In genomic region chr20:4413314-4414045, GRCh38 we compare ENCODE assay signal across 18 cellular contexts.
DNase-seq lines count a peak whose midpoint lies in the region; ATAC-seq and TF ChIP-seq lines count a peak whose summit lies in the region.
"Had no signal": no experiment of that assay in that cellular context is flagged by ENCODE, and none has a peak within 500 bp of the region (broad histone marks: within the 10 kb centered on the region; RNA-seq: fewer than 3 reads in every experiment).

No MANE protein-coding gene starts in this region.

- H3K36me3 Mint-ChIP-seq in CD14-positive monocyte: peaks cover 0 to 3% of the 10 kb centered on the region in 2 donors
- no peaks in the 10 kb centered on the region for H3K36me3 Mint-ChIP-seq in activated T-helper 17 cell treated with anti-CD3 and anti-CD28 coated beads, Interleukin-2, amount 50 U/mL, for 72 hours (ENCODE audit: low read depth)
- H3K36me3 Mint-ChIP-seq: IgD-negative memory B cell had no signal

- H3K9me3 ChIP-seq in neuronal stem cell (replicated peaks in 1 of 2; ENCODE audit: control insufficient read depth in 2 of 2, insufficient read depth in 1 of 2, low read depth in 1 of 2, low read length in 2 of 2): no peaks in the 10 kb centered on the region

- no peak overlapping the region for H2BK15ac ChIP-seq in neuronal stem cell (ENCODE audit: low read length)

- H3K4me3 ChIP-seq in NB4 (ENCODE audit: low read depth, low read length): no peak overlapping the region
- peak overlapping the region in 1 of 2 donors; percentile 16 for H3K4me3 ChIP-seq in neuronal stem cell (ENCODE audit: low read length in 2 of 2)

- peaks cover 40% of the 10 kb centered on the region for H3K4me1 Mint-ChIP-seq in CD14-positive monocyte
- no peaks in the 10 kb centered on the region for H3K4me1 Mint-ChIP-seq in activated T-helper 17 cell treated with anti-CD3 and anti-CD28 coated beads, Interleukin-2, amount 50 U/mL, for 72 hours
- H3K4me1 Mint-ChIP-seq: IgD-negative memory B cell had no signal

- no peak overlapping the region for H4K91ac ChIP-seq in neuronal stem cell (ENCODE audit: low read depth, low read length, poor library complexity)

- WGBS in neuronal stem cell (ENCODE audit: extremely low coverage in 2 of 2, insufficient read length in 2 of 2, insufficient replicate concordance in 1 of 2), 2 donors: no CpG with 5 or more reads among the region's 8 CpGs

- peak overlapping the region; percentile 90 to 98 (median 97) for H3K27ac Mint-ChIP-seq in CD14-positive monocyte
- peak overlapping the region; percentile 11 for H3K27ac Mint-ChIP-seq in activated T-helper 17 cell treated with anti-CD3 and anti-CD28 coated beads, Interleukin-2, amount 50 U/mL, for 72 hours

- no peak overlapping the region for H3K9ac ChIP-seq in neuronal stem cell (ENCODE audit: low read depth, low read length, poor library complexity)

- peak; percentile 87 for DNase-seq in CD14-positive monocyte (ENCODE audit: low spot score)
- peak; percentile 21 for DNase-seq in NB4 (ENCODE audit: low read depth)
- DNase-seq in neuronal stem cell (ENCODE audit: low spot score): no peak
- DNase-seq in NCI-H2171 treated with DMSO at 0.1 percent for 48 hours (lab: John Stamatoyannopoulos, UW): no peak
- DNase-seq: COR-L47, NCI-H1092, NCI-H146, NCI-H2081 treated with DMSO at 0.1 percent for 48 hours, NCI-H2227 treated with DMSO at 0.1 percent for 48 hours, NCI-H524, PC-3, SW 1271 had no signal

- H3K23ac ChIP-seq in neuronal stem cell (ENCODE audit: low read depth, low read length, poor library complexity): no peak overlapping the region

- H3K4ac ChIP-seq in neuronal stem cell (ENCODE audit: low read length): no peak overlapping the region

- no peaks in the 10 kb centered on the region for H3K36me3 ChIP-seq in neuronal stem cell (replicated peaks in 1 of 2; ENCODE audit: control insufficient read depth in 2 of 2, insufficient read depth in 2 of 2, low read length in 2 of 2)

- peaks cover 0 to 4% (median 1%) of the 10 kb centered on the region in 3 donors for H3K27me3 Mint-ChIP-seq in CD14-positive monocyte (ENCODE audit: low read depth in 3 of 3)
- H3K27me3 Mint-ChIP-seq in activated T-helper 17 cell treated with anti-CD3 and anti-CD28 coated beads, Interleukin-2, amount 50 U/mL, for 72 hours: peaks cover 14% of the 10 kb centered on the region

- TF ChIP-seq POLR2A in NB4 (IDR thresholded peaks at IDR 0.05; ENCODE audit: extremely low read depth, insufficient read length): no peak

- H3K9me3 Mint-ChIP-seq in CD14-positive monocyte: peaks cover 0 to 2% (median 0%) of the 10 kb centered on the region in 7 donors
- H3K9me3 Mint-ChIP-seq in activated T-helper 17 cell treated with anti-CD3 and anti-CD28 coated beads, Interleukin-2, amount 50 U/mL, for 72 hours: no peaks in the 10 kb centered on the region

- intact Hi-C loops in CD14-positive monocyte (cut with micrococcal nuclease): loop anchor here in 1 of 2 donors (10.0 kb wide), 1 partner anchor 89 kb away; no protein-coding TSS in a partner anchor

- H3K4me2 ChIP-seq in neuronal stem cell (ENCODE audit: insufficient read depth, low read length, poor library complexity, severe bottlenecking): no peak overlapping the region

- H2BK120ac ChIP-seq in neuronal stem cell (ENCODE audit: low read depth, low read length): no peak overlapping the region

- H3K14ac ChIP-seq in neuronal stem cell (ENCODE audit: low read length): no peak overlapping the region

- H2BK5ac ChIP-seq in neuronal stem cell (ENCODE audit: low read length): no peak overlapping the region

- TF ChIP-seq CTCF in CD14-positive monocyte (IDR thresholded peaks at IDR 0.05) (no peak), NB4 (IDR thresholded peaks at IDR 0.05; ENCODE audit: low read depth, low read length) (no peak)

- peak overlapping the region; percentile 20 for H3K18ac ChIP-seq in neuronal stem cell (ENCODE audit: low read length)

- H3K4me1 ChIP-seq in neuronal stem cell (ENCODE audit: control insufficient read depth in 2 of 2, insufficient read depth in 1 of 2, low read depth in 1 of 2, low read length in 2 of 2): no peaks in the 10 kb centered on the region

- no peak overlapping the region for H4K8ac ChIP-seq in neuronal stem cell (ENCODE audit: low read depth, low read length)

- H3K79me1 ChIP-seq in neuronal stem cell (ENCODE audit: low read depth, low read length): no peaks in the 10 kb centered on the region

- no peak overlapping the region for H2BK12ac ChIP-seq in neuronal stem cell (ENCODE audit: low read length)

- H2AFZ ChIP-seq in neuronal stem cell (ENCODE audit: low read length): no peak overlapping the region

- peaks cover 0 to 3% (median 0%) of the 10 kb centered on the region in 3 experiments for H3K27me3 ChIP-seq in neuronal stem cell (ENCODE audit: control insufficient read depth in 3 of 3, insufficient read depth in 3 of 3, low read depth in 1 of 3, low read length in 3 of 3)

- ATAC-seq in activated T-helper 17 cell treated with anti-CD3 and anti-CD28 coated beads, Interleukin-2, amount 50 U/mL, for 72 hours (replicated peaks): no peak
- ATAC-seq in HG03521 (IDR thresholded peaks at IDR 0.05; ENCODE audit: unreplicated experiment): no peak
- no peak for ATAC-seq in HG03432 (IDR thresholded peaks at IDR 0.05; ENCODE audit: unreplicated experiment)
- no peak for ATAC-seq in HG02938 (IDR thresholded peaks at IDR 0.05; ENCODE audit: unreplicated experiment)
- ATAC-seq: PC-3 had no signal

- no peak overlapping the region for H3K27ac ChIP-seq in neuronal stem cell (replicated peaks; ENCODE audit: low read length)
- H3K27ac ChIP-seq: C4-2B had no signal

- no peak overlapping the region for H2AK5ac ChIP-seq in neuronal stem cell (ENCODE audit: low read depth, low read length)

- H3K4me3 Mint-ChIP-seq in CD14-positive monocyte: peak overlapping the region; percentile 65 to 89
- H3K4me3 Mint-ChIP-seq in activated T-helper 17 cell treated with anti-CD3 and anti-CD28 coated beads, Interleukin-2, amount 50 U/mL, for 72 hours: no peak overlapping the region
- H3K4me3 Mint-ChIP-seq: IgD-negative memory B cell had no signal

Comparison
In these comparisons a context has a peak if more than half of its experiments do, and no peak if none do; other contexts are left out.
1. DNase-seq: peak in CD14-positive monocyte (single experiment) and NB4 (single experiment); none in neuronal stem cell (single experiment) and NCI-H2171 treated with DMSO at 0.1 percent for 48 hours (single experiment).